In the genomic region with DNA sequence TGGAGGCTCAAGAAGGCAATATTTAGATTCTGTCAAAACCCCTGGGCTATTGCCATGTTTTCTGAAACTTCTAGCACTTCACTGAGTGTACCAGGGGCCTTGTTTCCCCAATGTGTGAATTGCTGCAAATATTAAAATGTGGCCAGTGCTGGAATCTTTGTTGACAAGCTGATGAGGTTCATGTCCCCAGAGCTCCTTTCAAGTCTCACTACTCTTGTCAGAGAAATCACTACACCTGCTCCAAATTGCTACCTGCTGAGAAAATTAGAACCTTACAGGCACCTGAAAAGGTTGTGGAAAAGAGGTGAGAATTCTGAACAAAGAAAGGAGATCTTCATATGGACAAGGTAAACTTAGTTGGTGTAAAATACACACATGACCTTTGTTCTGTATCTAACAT, we compare ENCODE assay signal across 23 cellular contexts.
"Had no signal": no experiment of that assay in that cellular context is flagged by ENCODE, and none has a peak within 500 bp of the region (broad histone marks: within the 10 kb centered on the region; RNA-seq: fewer than 3 reads in every experiment).

No MANE protein-coding gene starts in this region.

- H3K9me3 ChIP-seq: breast epithelium, gastroesophageal sphincter, mucosa of descending colon, thoracic aorta, upper lobe of left lung, vagina had no signal

- H3K4me3 ChIP-seq: breast epithelium, gastroesophageal sphincter, mucosa of descending colon, skin epidermis, thoracic aorta, upper lobe of left lung, vagina had no signal

- H3K27me3 ChIP-seq: breast epithelium, gastroesophageal sphincter, upper lobe of left lung, vagina had no signal

- H3K4me1 ChIP-seq: breast epithelium, gastroesophageal sphincter, upper lobe of left lung, vagina had no signal

- H3K36me3 Mint-ChIP-seq: activated CD8-positive, alpha-beta memory T cell treated with anti-CD3 and anti-CD28 coated beads, Interleukin-2, amount 10 ng/mL, durations not matched to agents 7 days and 5 days; activated naive CD4-positive, alpha-beta T cell treated with anti-CD3 and anti-CD28 coated beads, Interleukin-2, amount 50 U/mL, for 72 hours had no signal

- ATAC-seq: activated CD8-positive, alpha-beta memory T cell treated with anti-CD3 and anti-CD28 coated beads, Interleukin-2, amount 10 ng/mL, durations not matched to agents 7 days and 5 days; activated CD8-positive, alpha-beta T cell treated with anti-CD3 and anti-CD28 coated beads, Interleukin-2, amount 10 ng/mL, durations not matched to agents 7 days and 5 days; activated naive CD4-positive, alpha-beta T cell treated with anti-CD3 and anti-CD28 coated beads, Interleukin-2, amount 50 U/mL, for 72 hours; activated T-cell treated with anti-CD3 and anti-CD28 coated beads, Interleukin-2, amount 50 U/mL, for 72 hours; gastroesophageal sphincter; left cardiac atrium; left ventricle myocardium superior; mucosa of descending colon; natural killer cell treated with Interleukin-12 subunit alpha and Interleukin-12 subunit beta and Interleukin-15 and Interleukin-18, amount 100 ng/mL, for 72 hours; sciatic nerve; WTC11 had no signal

- H3K4me1 Mint-ChIP-seq: activated CD8-positive, alpha-beta memory T cell treated with anti-CD3 and anti-CD28 coated beads, Interleukin-2, amount 10 ng/mL, durations not matched to agents 7 days and 5 days; WTC11 had no signal

- H3K27ac ChIP-seq: breast epithelium, gastroesophageal sphincter, skin epidermis, thoracic aorta, upper lobe of left lung, vagina had no signal

- DNase-seq: activated CD8-positive, alpha-beta memory T cell treated with anti-CD3 and anti-CD28 coated beads, Interleukin-2, amount 10 ng/mL, durations not matched to agents 7 days and 5 days; activated CD8-positive, alpha-beta T cell treated with anti-CD3 and anti-CD28 coated beads, Interleukin-2, amount 10 ng/mL, durations not matched to agents 7 days and 5 days; activated naive CD4-positive, alpha-beta T cell; activated T-cell treated with anti-CD3 and anti-CD28 coated beads, Interleukin-2, amount 50 U/mL, for 72 hours; central memory CD4-positive, alpha-beta T cell; hippocampal formation; left cardiac atrium; left ventricle myocardium superior; mucosa of descending colon; posterior cingulate gyrus; stimulated activated CD4-positive, alpha-beta T cell treated with anti-CD3 and anti-CD28 coated beads, Interleukin-12 subunit alpha, Interleukin-12 subunit beta, amount 100 ng/mL, for 4 hours; stimulated activated CD4-positive, alpha-beta T cell treated with anti-CD3 and anti-CD28 coated beads, Interleukin-4, amount 100 ng/mL, for 1 hour; upper lobe of left lung had no signal

- H3K36me3 ChIP-seq: breast epithelium, gastroesophageal sphincter, thoracic aorta, upper lobe of left lung, vagina had no signal

- H3K4me3 Mint-ChIP-seq: activated CD8-positive, alpha-beta memory T cell treated with anti-CD3 and anti-CD28 coated beads, Interleukin-2, amount 10 ng/mL, durations not matched to agents 7 days and 5 days; activated CD8-positive, alpha-beta T cell treated with anti-CD3 and anti-CD28 coated beads, Interleukin-2, amount 10 ng/mL, durations not matched to agents 7 days and 5 days; activated T-cell treated with anti-CD3 and anti-CD28 coated beads, Interleukin-2, amount 50 U/mL, for 72 hours; natural killer cell treated with Interleukin-12 subunit alpha and Interleukin-12 subunit beta and Interleukin-15 and Interleukin-18, amount 100 ng/mL, for 72 hours; stimulated activated naive CD8-positive, alpha-beta T cell treated with anti-CD3 and anti-CD28 coated beads, Interleukin-15, Interleukin-2, amounts not matched to agents 100 ng/mL and 50 ng/mL, for 24 hours; WTC11 had no signal

- H3K27ac Mint-ChIP-seq: activated CD8-positive, alpha-beta memory T cell treated with anti-CD3 and anti-CD28 coated beads, Interleukin-2, amount 10 ng/mL, durations not matched to agents 7 days and 5 days; activated CD8-positive, alpha-beta T cell treated with anti-CD3 and anti-CD28 coated beads, Interleukin-2, amount 10 ng/mL, durations not matched to agents 7 days and 5 days; activated naive CD4-positive, alpha-beta T cell treated with anti-CD3 and anti-CD28 coated beads, Interleukin-2, amount 50 U/mL, for 72 hours; activated T-cell treated with anti-CD3 and anti-CD28 coated beads, Interleukin-2, amount 50 U/mL, for 72 hours; natural killer cell treated with Interleukin-12 subunit alpha and Interleukin-12 subunit beta and Interleukin-15 and Interleukin-18, amount 100 ng/mL, for 72 hours; stimulated activated naive CD8-positive, alpha-beta T cell treated with anti-CD3 and anti-CD28 coated beads, Interleukin-15, Interleukin-2, amounts not matched to agents 100 ng/mL and 50 ng/mL, for 24 hours; WTC11 had no signal

- H3K27me3 Mint-ChIP-seq: activated CD8-positive, alpha-beta memory T cell treated with anti-CD3 and anti-CD28 coated beads, Interleukin-2, amount 10 ng/mL, durations not matched to agents 7 days and 5 days; natural killer cell treated with Interleukin-12 subunit alpha and Interleukin-12 subunit beta and Interleukin-15 and Interleukin-18, amount 100 ng/mL, for 72 hours had no signal
